Comparison of ENCODE assay signal across 1 cellular context in the genomic region with DNA sequence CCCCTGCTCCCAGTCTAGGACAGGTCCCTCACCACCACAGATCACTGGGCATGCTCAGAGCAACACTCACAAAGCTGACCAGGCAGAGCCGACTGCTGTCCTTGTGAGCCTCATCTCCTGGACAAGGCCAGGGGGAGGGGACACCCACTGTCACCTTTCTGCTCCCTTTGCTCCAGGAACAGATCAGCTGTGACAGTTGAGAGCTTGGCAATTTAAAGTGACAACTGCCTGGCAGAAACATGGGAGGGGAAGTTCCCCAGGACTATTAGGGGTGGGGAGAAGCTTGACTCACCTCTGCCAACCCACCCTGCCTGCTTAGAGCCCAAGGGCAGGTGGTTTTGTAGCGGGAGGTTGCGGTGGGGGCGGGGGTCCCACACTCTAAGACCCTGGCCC.
A peak's percentile ranks its signal among the peaks of the same experiment; 100 is the strongest.
TF ChIP-seq lines count a peak whose summit lies in the region.

No MANE protein-coding gene starts in this region.

TF ChIP-seq in HepG2, 621 proteins besides CTCF, POLR2A, EP300 and RAD21 (continued from another document and continues in another):
- no peak for TF ChIP-seq ZXDC (CRISPR knock-in tag; IDR thresholded peaks at IDR 0.05)
- TF ChIP-seq ARID2 (CRISPR knock-in tag; IDR thresholded peaks at IDR 0.05; ENCODE audit: borderline replicate concordance), result no peak
- TF ChIP-seq PATZ1 (CRISPR knock-in tag; IDR thresholded peaks at IDR 0.05), result peak; percentile 61; the same call in 1 of the 2 replicates
- no peak for TF ChIP-seq FOSL1 (CRISPR knock-in tag; IDR thresholded peaks at IDR 0.05; ENCODE audit: borderline replicate concordance)
- no peak for TF ChIP-seq TCF7 (IDR thresholded peaks at IDR 0.05; ENCODE audit: low read depth)
- TF ChIP-seq ZNF724P (CRISPR knock-in tag; IDR thresholded peaks at IDR 0.05; ENCODE audit: borderline replicate concordance), result no peak
- TF ChIP-seq HMGXB3 (CRISPR knock-in tag; IDR thresholded peaks at IDR 0.05; ENCODE audit: borderline replicate concordance), result no peak
- TF ChIP-seq SMAD9 (CRISPR knock-in tag; IDR thresholded peaks at IDR 0.05), result no peak
- no peak for TF ChIP-seq NFYB (CRISPR knock-in tag; IDR thresholded peaks at IDR 0.05)
- TF ChIP-seq SRF (IDR thresholded peaks at IDR 0.05; ENCODE audit: low read depth, low read length), result no peak
- TF ChIP-seq SPEN (CRISPR knock-in tag; IDR thresholded peaks at IDR 0.05; ENCODE audit: low read depth), result 0 out of 2 replicates have a peak, but pooled peaks have one; percentile 26
- TF ChIP-seq ZNF792 (CRISPR knock-in tag; IDR thresholded peaks at IDR 0.05), result no peak
- no peak for TF ChIP-seq U2AF1 (optimal IDR thresholded peaks at IDR 0.05; ENCODE audit: low read depth, low read length)
- no peak for TF ChIP-seq ZNF18 (CRISPR knock-in tag; IDR thresholded peaks at IDR 0.05; ENCODE audit: insufficient replicate concordance)
- no peak for TF ChIP-seq ZNF234 (CRISPR knock-in tag; conservative IDR thresholded peaks at IDR 0.05)
- TF ChIP-seq ZSCAN9 (CRISPR knock-in tag; IDR thresholded peaks at IDR 0.05; ENCODE audit: borderline replicate concordance), result no peak
- TF ChIP-seq, protein P1, sequence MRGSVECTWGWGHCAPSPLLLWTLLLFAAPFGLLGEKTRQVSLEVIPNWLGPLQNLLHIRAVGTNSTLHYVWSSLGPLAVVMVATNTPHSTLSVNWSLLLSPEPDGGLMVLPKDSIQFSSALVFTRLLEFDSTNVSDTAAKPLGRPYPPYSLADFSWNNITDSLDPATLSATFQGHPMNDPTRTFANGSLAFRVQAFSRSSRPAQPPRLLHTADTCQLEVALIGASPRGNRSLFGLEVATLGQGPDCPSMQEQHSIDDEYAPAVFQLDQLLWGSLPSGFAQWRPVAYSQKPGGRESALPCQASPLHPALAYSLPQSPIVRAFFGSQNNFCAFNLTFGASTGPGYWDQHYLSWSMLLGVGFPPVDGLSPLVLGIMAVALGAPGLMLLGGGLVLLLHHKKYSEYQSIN (CRISPR knock-in tag; IDR thresholded peaks at IDR 0.05; ENCODE audit: borderline replicate concordance), result no peak
- peak; percentile 70; the same call in 1 of the 2 replicates for TF ChIP-seq MXD4 (CRISPR knock-in tag; IDR thresholded peaks at IDR 0.05)
- no peak for TF ChIP-seq PITX1 (CRISPR knock-in tag; IDR thresholded peaks at IDR 0.05)
- TF ChIP-seq BCL6 (CRISPR knock-in tag; IDR thresholded peaks at IDR 0.05), result peak; percentile 77
- TF ChIP-seq ZNF20 (CRISPR knock-in tag; IDR thresholded peaks at IDR 0.05), result no peak
- TF ChIP-seq ZNF143 (CRISPR knock-in tag; IDR thresholded peaks at IDR 0.05), result no peak
- TF ChIP-seq ZNF331 (CRISPR knock-in tag; IDR thresholded peaks at IDR 0.05), result peak; percentile 70; the same call in 1 of the 2 replicates
- no peak for TF ChIP-seq NCOA2 (CRISPR knock-in tag; IDR thresholded peaks at IDR 0.05)
- TF ChIP-seq ZNF142 (CRISPR knock-in tag; IDR thresholded peaks at IDR 0.05), result no peak
- TF ChIP-seq SOX6 (IDR thresholded peaks at IDR 0.05), result no peak
- TF ChIP-seq SOX6 (CRISPR knock-in tag; IDR thresholded peaks at IDR 0.05), result no peak
- TF ChIP-seq HNF4G (IDR thresholded peaks at IDR 0.05; ENCODE audit: borderline replicate concordance, low read depth, low read length), result no peak
- TF ChIP-seq HNF4G (CRISPR knock-in tag; IDR thresholded peaks at IDR 0.05; ENCODE audit: borderline replicate concordance, low read depth), result no peak
- TF ChIP-seq TFDP2 (CRISPR knock-in tag; IDR thresholded peaks at IDR 0.05), result no peak
- TF ChIP-seq PHF21A (CRISPR knock-in tag; IDR thresholded peaks at IDR 0.05), result peak; percentile 47; the same call in 1 of the 2 replicates
- no peak for TF ChIP-seq KMT2A (CRISPR knock-in tag; IDR thresholded peaks at IDR 0.05)
- TF ChIP-seq FOXO1 (CRISPR knock-in tag; IDR thresholded peaks at IDR 0.05), result no peak; the same call in 1 of the 2 replicates
- no peak for TF ChIP-seq KDM1A (CRISPR knock-in tag; IDR thresholded peaks at IDR 0.05)
- TF ChIP-seq, protein P2, sequence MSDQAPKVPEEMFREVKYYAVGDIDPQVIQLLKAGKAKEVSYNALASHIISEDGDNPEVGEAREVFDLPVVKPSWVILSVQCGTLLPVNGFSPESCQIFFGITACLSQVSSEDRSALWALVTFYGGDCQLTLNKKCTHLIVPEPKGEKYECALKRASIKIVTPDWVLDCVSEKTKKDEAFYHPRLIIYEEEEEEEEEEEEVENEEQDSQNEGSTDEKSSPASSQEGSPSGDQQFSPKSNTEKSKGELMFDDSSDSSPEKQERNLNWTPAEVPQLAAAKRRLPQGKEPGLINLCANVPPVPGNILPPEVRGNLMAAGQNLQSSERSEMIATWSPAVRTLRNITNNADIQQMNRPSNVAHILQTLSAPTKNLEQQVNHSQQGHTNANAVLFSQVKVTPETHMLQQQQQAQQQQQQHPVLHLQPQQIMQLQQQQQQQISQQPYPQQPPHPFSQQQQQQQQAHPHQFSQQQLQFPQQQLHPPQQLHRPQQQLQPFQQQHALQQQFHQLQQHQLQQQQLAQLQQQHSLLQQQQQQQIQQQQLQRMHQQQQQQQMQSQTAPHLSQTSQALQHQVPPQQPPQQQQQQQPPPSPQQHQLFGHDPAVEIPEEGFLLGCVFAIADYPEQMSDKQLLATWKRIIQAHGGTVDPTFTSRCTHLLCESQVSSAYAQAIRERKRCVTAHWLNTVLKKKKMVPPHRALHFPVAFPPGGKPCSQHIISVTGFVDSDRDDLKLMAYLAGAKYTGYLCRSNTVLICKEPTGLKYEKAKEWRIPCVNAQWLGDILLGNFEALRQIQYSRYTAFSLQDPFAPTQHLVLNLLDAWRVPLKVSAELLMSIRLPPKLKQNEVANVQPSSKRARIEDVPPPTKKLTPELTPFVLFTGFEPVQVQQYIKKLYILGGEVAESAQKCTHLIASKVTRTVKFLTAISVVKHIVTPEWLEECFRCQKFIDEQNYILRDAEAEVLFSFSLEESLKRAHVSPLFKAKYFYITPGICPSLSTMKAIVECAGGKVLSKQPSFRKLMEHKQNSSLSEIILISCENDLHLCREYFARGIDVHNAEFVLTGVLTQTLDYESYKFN (CRISPR knock-in tag; conservative IDR thresholded peaks at IDR 0.05), result no peak
